Comparison of ENCODE assay signal across 30 cellular contexts in the genomic region with DNA sequence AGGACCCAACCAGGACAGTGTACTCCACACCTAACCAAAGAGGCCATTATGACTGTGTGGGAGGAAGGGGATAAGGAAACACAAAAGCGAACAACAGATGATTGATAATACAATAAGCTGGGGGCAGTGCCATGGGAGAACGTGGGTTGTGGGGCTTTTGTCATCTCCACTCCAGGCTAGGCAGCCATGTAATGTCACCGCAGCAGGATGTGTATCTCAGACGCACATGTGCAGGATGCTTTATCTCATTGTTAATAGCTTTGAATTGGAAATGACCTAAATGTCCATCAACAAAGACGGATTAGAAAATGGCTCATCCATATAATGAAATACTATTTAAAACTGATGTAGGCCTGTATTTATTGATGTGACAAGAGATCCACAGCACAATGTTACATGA. TPM values are rescaled to one million over a fixed set of nuclear protein-coding genes. Genes with fewer than 3 reads are reported as not detected.
"Had no signal": no experiment of that assay in that cellular context is flagged by ENCODE, and none has a peak within 500 bp of the region (broad histone marks: within the 10 kb centered on the region; RNA-seq: fewer than 3 reads in every experiment).

No MANE protein-coding gene starts in this region.

- H3K9me3 Mint-ChIP-seq: dendritic cell treated with granulocyte-macrophage colony-stimulating factor and Interleukin-4, amounts not matched to agents 40 ng/mL and 50 ng/mL, for 4 days; immature natural killer cell; natural killer cell; stimulated activated effector memory CD8-positive, alpha-beta T cell treated with anti-CD3 and anti-CD28 coated beads, Interleukin-12 subunit alpha, Interleukin-12 subunit beta, amount 100 ng/mL, for 72 hours had no signal

- H3K4me1 ChIP-seq: foreskin keratinocyte, gastroesophageal sphincter, lower lobe of right lung, neural progenitor cell, vagina had no signal

- H3K27ac Mint-ChIP-seq: dendritic cell treated with granulocyte-macrophage colony-stimulating factor and Interleukin-4, amounts not matched to agents 40 ng/mL and 50 ng/mL, for 4 days; immature natural killer cell; natural killer cell; neural progenitor cell; stimulated activated effector memory CD8-positive, alpha-beta T cell treated with anti-CD3 and anti-CD28 coated beads, Interleukin-12 subunit alpha, Interleukin-12 subunit beta, amount 100 ng/mL, for 72 hours had no signal

- H2AFZ ChIP-seq: neural progenitor cell had no signal

- ATAC-seq: foreskin keratinocyte; gastroesophageal sphincter; heart left ventricle; left colon; left ventricle myocardium superior; lower lobe of right lung; natural killer cell; psoas muscle; right cardiac atrium; stimulated activated effector memory CD8-positive, alpha-beta T cell treated with anti-CD3 and anti-CD28 coated beads, Interleukin-12 subunit alpha, Interleukin-12 subunit beta, amount 100 ng/mL, for 72 hours had no signal

- H3K4me3 ChIP-seq: colonic mucosa, esophagus muscularis mucosa, gastroesophageal sphincter, heart left ventricle, lower lobe of right lung, neural progenitor cell, ovary, psoas muscle, sigmoid colon, stomach, thyroid gland, vagina had no signal

- H3K4me1 Mint-ChIP-seq: immature natural killer cell; natural killer cell; stimulated activated effector memory CD8-positive, alpha-beta T cell treated with anti-CD3 and anti-CD28 coated beads, Interleukin-12 subunit alpha, Interleukin-12 subunit beta, amount 100 ng/mL, for 72 hours had no signal

- H3K36me3 Mint-ChIP-seq: immature natural killer cell; natural killer cell; neural progenitor cell; stimulated activated effector memory CD8-positive, alpha-beta T cell treated with anti-CD3 and anti-CD28 coated beads, Interleukin-12 subunit alpha, Interleukin-12 subunit beta, amount 100 ng/mL, for 72 hours had no signal

- H3K27me3 ChIP-seq: colonic mucosa, esophagus muscularis mucosa, foreskin keratinocyte, gastroesophageal sphincter, neural progenitor cell, ovary, sigmoid colon, stomach, thyroid gland, vagina had no signal

- H3K4me3 Mint-ChIP-seq: dendritic cell treated with granulocyte-macrophage colony-stimulating factor and Interleukin-4, amounts not matched to agents 40 ng/mL and 50 ng/mL, for 4 days; immature natural killer cell; natural killer cell; neural progenitor cell; stimulated activated effector memory CD8-positive, alpha-beta T cell treated with anti-CD3 and anti-CD28 coated beads, Interleukin-12 subunit alpha, Interleukin-12 subunit beta, amount 100 ng/mL, for 72 hours had no signal

- H3K36me3 ChIP-seq: colonic mucosa, esophagus muscularis mucosa, gastroesophageal sphincter, heart left ventricle, lower lobe of right lung, neural progenitor cell, ovary, sigmoid colon, thyroid gland, vagina had no signal

- H3K9me3 ChIP-seq: colonic mucosa, lower lobe of right lung, ovary, psoas muscle, sigmoid colon, stomach, thyroid gland, vagina had no signal

- DNase-seq: colonic mucosa; effector memory CD4-positive, alpha-beta T cell; foreskin keratinocyte; heart left ventricle; hypothalamus; immature natural killer cell; islet precursor cell; kidney glomerular epithelial cell; left colon; left ventricle myocardium superior; lower lobe of right lung; natural killer cell; occipital lobe; ovary; posterior cingulate gyrus; psoas muscle; right cardiac atrium; sigmoid colon; stimulated activated CD4-positive, alpha-beta T cell treated with anti-CD3 and anti-CD28 coated beads, Interleukin-2, amount 100 ng/mL, for 24 hours; stimulated activated CD4-positive, alpha-beta T cell treated with anti-CD3 and anti-CD28 coated beads, Interleukin-4, amount 100 ng/mL, for 24 hours; stimulated activated naive CD4-positive, alpha-beta T cell treated with Interleukin-2 at 50 U/mL for 16 hours; stomach; thyroid gland; trophoblast cell had no signal

RNA-seq across cellular contexts. Expression of a gene that starts 51.0 kb away (rescaled TPM):
- polyA plus RNA-seq: immature natural killer cell had no signal
